ENCODE assay signal across 18 cellular contexts in the genomic region with DNA sequence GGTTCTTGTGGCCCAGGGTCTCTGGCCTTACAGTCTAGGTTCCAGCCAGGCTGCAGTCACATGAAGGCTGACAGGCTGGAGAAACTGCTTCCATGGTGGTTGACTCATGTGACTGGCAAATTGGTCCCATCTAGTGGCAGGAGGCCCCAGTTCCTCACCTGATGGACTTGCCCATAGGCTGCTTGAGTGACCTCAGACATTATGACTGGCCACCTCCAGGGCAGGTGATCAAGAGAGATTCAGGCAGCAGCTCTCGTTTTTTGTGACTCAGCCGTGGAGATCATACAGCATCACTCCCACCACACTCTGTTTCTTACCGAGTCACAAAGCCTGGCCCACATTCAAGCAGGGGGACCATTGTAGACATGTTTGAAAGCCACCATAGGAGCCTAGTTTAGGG. TPM values are rescaled to one million over a fixed set of nuclear protein-coding genes. Genes with fewer than 3 reads are reported as not detected.
DNase-seq lines count a peak whose midpoint lies in the region; ATAC-seq and TF ChIP-seq lines count a peak whose summit lies in the region.
"Had no signal": no experiment of that assay in that cellular context is flagged by ENCODE, and none has a peak within 500 bp of the region (broad histone marks: within the 10 kb centered on the region; RNA-seq: fewer than 3 reads in every experiment).

No MANE protein-coding gene starts in this region.

- intact Hi-C loops in activated CD8-positive, alpha-beta T cell treated with anti-CD3 and anti-CD28 coated beads for 36 hours (cut with micrococcal nuclease), result loop anchor here (10.0 kb wide), 1 partner anchor 184 kb away; no protein-coding TSS in a partner anchor
- intact Hi-C loops in dendritic cell treated with granulocyte-macrophage colony-stimulating factor and Interleukin-4, amounts not matched to agents 40 ng/mL and 50 ng/mL, for 4 days (cut with micrococcal nuclease), result no loop called here

- peaks cover 40% of the 10 kb centered on the region for H3K36me3 Mint-ChIP-seq in activated CD8-positive, alpha-beta T cell treated with anti-CD3 and anti-CD28 coated beads for 36 hours (ENCODE audit: low read depth)
- H3K36me3 Mint-ChIP-seq in activated CD8-positive, alpha-beta T cell treated with anti-CD3 and anti-CD28 coated beads, Interleukin-2, amount 10 ng/mL, durations not matched to agents 7 days and 5 days (ENCODE audit: low read depth), result peaks cover 69% of the 10 kb centered on the region
- peaks cover 81% of the 10 kb centered on the region for H3K36me3 Mint-ChIP-seq in dendritic cell treated with granulocyte-macrophage colony-stimulating factor and Interleukin-4, amounts not matched to agents 40 ng/mL and 50 ng/mL, for 4 days (ENCODE audit: low read depth)
- peaks cover 55% of the 10 kb centered on the region for H3K36me3 Mint-ChIP-seq in nephron (ENCODE audit: low read depth)
- H3K36me3 Mint-ChIP-seq in T-helper 2 cell treated with Interferon-gamma antibody and Interleukin-4, amounts not matched to agents 5 μg/mL and 100 μg/mL, for 36 hours (ENCODE audit: low read depth), result peaks cover 43% of the 10 kb centered on the region

- peaks cover 23% of the 10 kb centered on the region for H3K4me1 Mint-ChIP-seq in activated CD8-positive, alpha-beta T cell treated with anti-CD3 and anti-CD28 coated beads for 36 hours (ENCODE audit: low read depth)
- H3K4me1 Mint-ChIP-seq in activated CD8-positive, alpha-beta T cell treated with anti-CD3 and anti-CD28 coated beads, Interleukin-2, amount 10 ng/mL, durations not matched to agents 7 days and 5 days (ENCODE audit: low read depth), result peaks cover 7% of the 10 kb centered on the region
- peaks cover 19% of the 10 kb centered on the region for H3K4me1 Mint-ChIP-seq in dendritic cell treated with granulocyte-macrophage colony-stimulating factor and Interleukin-4, amounts not matched to agents 40 ng/mL and 50 ng/mL, for 4 days (ENCODE audit: low read depth)
- no peaks in the 10 kb centered on the region for H3K4me1 Mint-ChIP-seq in nephron
- peaks cover 10% of the 10 kb centered on the region for H3K4me1 Mint-ChIP-seq in T-helper 2 cell treated with Interferon-gamma antibody and Interleukin-4, amounts not matched to agents 5 μg/mL and 100 μg/mL, for 36 hours (ENCODE audit: low read depth)

- no peaks in the 10 kb centered on the region for H3K9me3 Mint-ChIP-seq in activated CD8-positive, alpha-beta T cell treated with anti-CD3 and anti-CD28 coated beads for 36 hours
- H3K9me3 Mint-ChIP-seq in activated CD8-positive, alpha-beta T cell treated with anti-CD3 and anti-CD28 coated beads, Interleukin-2, amount 10 ng/mL, durations not matched to agents 7 days and 5 days (ENCODE audit: insufficient read depth), result no peaks in the 10 kb centered on the region
- no peaks in the 10 kb centered on the region for H3K9me3 Mint-ChIP-seq in dendritic cell treated with granulocyte-macrophage colony-stimulating factor and Interleukin-4, amounts not matched to agents 40 ng/mL and 50 ng/mL, for 4 days
- no peaks in the 10 kb centered on the region for H3K9me3 Mint-ChIP-seq in nephron
- no peaks in the 10 kb centered on the region for H3K9me3 Mint-ChIP-seq in T-helper 2 cell treated with Interferon-gamma antibody and Interleukin-4, amounts not matched to agents 5 μg/mL and 100 μg/mL, for 36 hours
- H3K9me3 Mint-ChIP-seq: activated naive CD8-positive, alpha-beta T cell treated with anti-CD3 and anti-CD28 coated beads, Interleukin-2, amount 10 ng/mL, durations not matched to agents 7 days and 5 days; CD8-positive, alpha-beta memory T cell had no signal

- CTCF ChIA-PET in activated CD8-positive, alpha-beta T cell treated with anti-CD3 and anti-CD28 coated beads for 36 hours (lab: Charles Lee), result interaction anchor here (1.0 to 1.8 kb wide), 4 partner anchors 13 to 280 kb away, joined by 3 to 9 read pairs (median 6); no protein-coding TSS in a partner anchor
- CTCF ChIA-PET in activated CD8-positive, alpha-beta T cell treated with anti-CD3 and anti-CD28 coated beads, Interleukin-2, amount 10 ng/mL, durations not matched to agents 7 days and 5 days (lab: Charles Lee), result interaction anchor here (1.3 to 5.9 kb wide), 3 partner anchors 272 to 280 kb away, joined by 4 to 41 read pairs (median 8); no protein-coding TSS in a partner anchor

- no peaks in the 10 kb centered on the region for H3K27me3 Mint-ChIP-seq in activated CD8-positive, alpha-beta T cell treated with anti-CD3 and anti-CD28 coated beads for 36 hours
- H3K27me3 Mint-ChIP-seq in activated CD8-positive, alpha-beta T cell treated with anti-CD3 and anti-CD28 coated beads, Interleukin-2, amount 10 ng/mL, durations not matched to agents 7 days and 5 days (ENCODE audit: low read depth), result no peaks in the 10 kb centered on the region
- no peaks in the 10 kb centered on the region for H3K27me3 Mint-ChIP-seq in dendritic cell treated with granulocyte-macrophage colony-stimulating factor and Interleukin-4, amounts not matched to agents 40 ng/mL and 50 ng/mL, for 4 days
- H3K27me3 Mint-ChIP-seq in nephron (ENCODE audit: low read depth), result no peaks in the 10 kb centered on the region
- no peaks in the 10 kb centered on the region for H3K27me3 Mint-ChIP-seq in T-helper 2 cell treated with Interferon-gamma antibody and Interleukin-4, amounts not matched to agents 5 μg/mL and 100 μg/mL, for 36 hours (ENCODE audit: low read depth)
- H3K27me3 Mint-ChIP-seq: activated naive CD8-positive, alpha-beta T cell treated with anti-CD3 and anti-CD28 coated beads, Interleukin-2, amount 10 ng/mL, durations not matched to agents 7 days and 5 days; CD8-positive, alpha-beta memory T cell had no signal

- peak; percentile 41 for DNase-seq in activated CD8-positive, alpha-beta T cell treated with anti-CD3 and anti-CD28 coated beads for 36 hours
- DNase-seq in activated CD8-positive, alpha-beta T cell treated with anti-CD3 and anti-CD28 coated beads, Interleukin-2, amount 10 ng/mL, durations not matched to agents 7 days and 5 days, result no peak
- DNase-seq in HPDE6-E6E7 (ENCODE audit: extremely low spot score) (peak; percentile 17), cerebellum (ENCODE audit: low spot score) (no peak), pons (ENCODE audit: low spot score) (no peak)
- no peak for DNase-seq in T-helper 2 cell treated with Interferon-gamma antibody and Interleukin-4, amounts not matched to agents 5 μg/mL and 100 μg/mL, for 36 hours (ENCODE audit: low spot score)
- DNase-seq: activated naive CD8-positive, alpha-beta T cell treated with anti-CD3 and anti-CD28 coated beads, Interleukin-2, amount 10 ng/mL, durations not matched to agents 7 days and 5 days; CD8-positive, alpha-beta memory T cell; EL; gastrocnemius medialis; GOT3; NCI-H2029 treated with DMSO at 0.1 percent for 48 hours; NCI-H524; stimulated activated CD4-positive, alpha-beta T cell treated with anti-CD3 and anti-CD28 coated beads, Interleukin-4, amount 100 ng/mL, for 1 hour; upper lobe of right lung had no signal

- POLR2A ChIA-PET in activated CD8-positive, alpha-beta T cell treated with anti-CD3 and anti-CD28 coated beads for 36 hours (lab: Charles Lee), result interaction anchor here (1.0 to 2.0 kb wide), 4 partner anchors 10 to 35 kb away, joined by 3 to 4 read pairs (median 3); a partner anchor contains a TSS
- POLR2A ChIA-PET in activated CD8-positive, alpha-beta T cell treated with anti-CD3 and anti-CD28 coated beads, Interleukin-2, amount 10 ng/mL, durations not matched to agents 7 days and 5 days (lab: Charles Lee), result no interaction called here

- TF ChIP-seq CTCF in activated CD8-positive, alpha-beta T cell treated with anti-CD3 and anti-CD28 coated beads for 36 hours (IDR thresholded peaks at IDR 0.05), result no peak
- TF ChIP-seq CTCF in nephron (IDR thresholded peaks at IDR 0.05; ENCODE audit: unreplicated experiment in 3 of 3), result no peak

- peak; percentile 55 for ATAC-seq in activated CD8-positive, alpha-beta T cell treated with anti-CD3 and anti-CD28 coated beads for 36 hours
- ATAC-seq in activated CD8-positive, alpha-beta T cell treated with anti-CD3 and anti-CD28 coated beads, Interleukin-2, amount 10 ng/mL, durations not matched to agents 7 days and 5 days, result no peak
- ATAC-seq: gastrocnemius medialis, sciatic nerve, upper lobe of right lung had no signal

- peak overlapping the region; percentile 67 for H3K27ac Mint-ChIP-seq in activated CD8-positive, alpha-beta T cell treated with anti-CD3 and anti-CD28 coated beads for 36 hours
- no peak overlapping the region for H3K27ac Mint-ChIP-seq in activated CD8-positive, alpha-beta T cell treated with anti-CD3 and anti-CD28 coated beads, Interleukin-2, amount 10 ng/mL, durations not matched to agents 7 days and 5 days
- peak overlapping the region; percentile 45 for H3K27ac Mint-ChIP-seq in dendritic cell treated with granulocyte-macrophage colony-stimulating factor and Interleukin-4, amounts not matched to agents 40 ng/mL and 50 ng/mL, for 4 days
- peak overlapping the region; percentile 29 to 88 (median 53) for H3K27ac Mint-ChIP-seq in nephron
- H3K27ac Mint-ChIP-seq in T-helper 2 cell treated with Interferon-gamma antibody and Interleukin-4, amounts not matched to agents 5 μg/mL and 100 μg/mL, for 36 hours, result no peak overlapping the region

- H3K4me3 Mint-ChIP-seq in activated CD8-positive, alpha-beta T cell treated with anti-CD3 and anti-CD28 coated beads for 36 hours, result no peak overlapping the region
- no peak overlapping the region for H3K4me3 Mint-ChIP-seq in activated CD8-positive, alpha-beta T cell treated with anti-CD3 and anti-CD28 coated beads, Interleukin-2, amount 10 ng/mL, durations not matched to agents 7 days and 5 days
- H3K4me3 Mint-ChIP-seq in dendritic cell treated with granulocyte-macrophage colony-stimulating factor and Interleukin-4, amounts not matched to agents 40 ng/mL and 50 ng/mL, for 4 days, result no peak overlapping the region
- no peak overlapping the region for H3K4me3 Mint-ChIP-seq in nephron
- H3K4me3 Mint-ChIP-seq in T-helper 2 cell treated with Interferon-gamma antibody and Interleukin-4, amounts not matched to agents 5 μg/mL and 100 μg/mL, for 36 hours, result no peak overlapping the region
- H3K4me3 Mint-ChIP-seq: activated naive CD8-positive, alpha-beta T cell treated with anti-CD3 and anti-CD28 coated beads, Interleukin-2, amount 10 ng/mL, durations not matched to agents 7 days and 5 days; CD8-positive, alpha-beta memory T cell had no signal

RNA-seq across cellular contexts. Expression of a gene that starts 34.5 kb away (rescaled TPM):
- 10 to 100 TPM; 13.3 to 14.3 TPM for total RNA-seq in activated CD8-positive, alpha-beta T cell treated with anti-CD3 and anti-CD28 coated beads for 36 hours
- 10 to 100 TPM; 14.9 to 15.6 TPM for total RNA-seq in activated CD8-positive, alpha-beta T cell treated with anti-CD3 and anti-CD28 coated beads, Interleukin-2, amount 10 ng/mL, durations not matched to agents 7 days and 5 days
- 76.2 TPM for total RNA-seq in cerebellum

Comparison
In these comparisons a context has a peak if more than half of its experiments do, and no peak if none do; other contexts are left out.
1. DNase-seq: peak in activated CD8-positive, alpha-beta T cell treated with anti-CD3 and anti-CD28 coated beads for 36 hours (single experiment) and HPDE6-E6E7 (single experiment); none in activated CD8-positive, alpha-beta T cell treated with anti-CD3 and anti-CD28 coated beads, Interleukin-2, amount 10 ng/mL, durations not matched to agents 7 days and 5 days (single experiment), cerebellum (single experiment), pons (single experiment) and T-helper 2 cell treated with Interferon-gamma antibody and Interleukin-4, amounts not matched to agents 5 μg/mL and 100 μg/mL, for 36 hours (single experiment).
2. H3K27ac Mint-ChIP-seq: peak in activated CD8-positive, alpha-beta T cell treated with anti-CD3 and anti-CD28 coated beads for 36 hours (single experiment), dendritic cell treated with granulocyte-macrophage colony-stimulating factor and Interleukin-4, amounts not matched to agents 40 ng/mL and 50 ng/mL, for 4 days (single experiment) and nephron (3 of 3); none in activated CD8-positive, alpha-beta T cell treated with anti-CD3 and anti-CD28 coated beads, Interleukin-2, amount 10 ng/mL, durations not matched to agents 7 days and 5 days (single experiment) and T-helper 2 cell treated with Interferon-gamma antibody and Interleukin-4, amounts not matched to agents 5 μg/mL and 100 μg/mL, for 36 hours (single experiment).